ENCODE assay signal across 9 cellular contexts in the genomic region with DNA sequence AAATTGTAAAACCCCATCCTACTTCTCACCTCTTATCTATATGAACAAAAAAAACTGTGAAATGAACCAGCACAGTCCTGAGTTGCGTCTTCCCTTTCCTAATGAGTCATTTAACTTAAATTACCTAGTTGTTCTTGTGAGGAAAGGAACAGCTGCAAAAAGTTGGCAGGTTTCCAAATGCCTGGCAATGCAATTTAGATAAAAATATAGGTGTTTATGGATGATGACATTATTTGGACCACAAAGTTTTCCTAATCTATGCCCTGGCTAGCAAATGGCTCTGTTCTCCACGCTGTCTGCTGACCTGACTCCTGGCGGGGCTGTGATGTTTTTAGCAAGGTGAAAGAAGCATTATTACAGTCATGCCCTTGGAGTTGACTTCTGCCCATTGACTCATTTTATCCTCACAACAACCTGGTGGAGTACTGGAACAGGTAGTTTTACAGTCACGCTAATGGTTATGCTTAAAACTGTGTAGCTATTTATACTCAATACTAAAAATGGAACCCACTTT. TPM values are rescaled to one million over a fixed set of nuclear protein-coding genes. Genes with fewer than 3 reads are reported as not detected.
DNase-seq lines count a peak whose midpoint lies in the region; ATAC-seq and TF ChIP-seq lines count a peak whose summit lies in the region.
"Had no signal": no experiment of that assay in that cellular context is flagged by ENCODE, and none has a peak within 500 bp of the region (broad histone marks: within the 10 kb centered on the region; RNA-seq: fewer than 3 reads in every experiment).

No MANE protein-coding gene starts in this region.

- TF ChIP-seq CTCF in cardiac fibroblast (IDR thresholded peaks at IDR 0.05; ENCODE audit: low read depth, low read length) = no peak

- H3K4me3 ChIP-seq in cardiac fibroblast (replicated peaks in 1 of 2; ENCODE audit: low read depth in 2 of 2, low read length in 2 of 2) = no peak overlapping the region
- H3K4me3 ChIP-seq: SJSA1 had no signal

- peak; percentile 70 for ATAC-seq in GM21526 (IDR thresholded peaks at IDR 0.05; ENCODE audit: low FRiP score, unreplicated experiment)

- DNase-seq in NCI-H2107 (lab: John Stamatoyannopoulos, UW) = peak; percentile 1
- DNase-seq in NCI-H2107 treated with DMSO at 0.1 percent for 48 hours (lab: John Stamatoyannopoulos, UW; ENCODE audit: unreplicated experiment) = no peak
- peak; percentile 30 for DNase-seq in HT-29 (ENCODE audit: low spot score)
- peak; percentile 51 to 65 for DNase-seq in cardiac fibroblast (ENCODE audit: low read depth in 2 of 2)
- DNase-seq in NCI-H128 (lab: John Stamatoyannopoulos, UW; ENCODE audit: unreplicated experiment) = no peak
- no peak for DNase-seq in CD1c-positive myeloid dendritic cell (ENCODE audit: extremely low spot score)
- no peak for DNase-seq in inferior parietal cortex (ENCODE audit: extremely low spot score)

RNA-seq across cellular contexts. Expression of a gene that starts 29.8 kb away (rescaled TPM):
- total RNA-seq in HT-29 (2014; rRNA removed; shearing (Covaris generic)) = 29.9 and 32.1 TPM in 2 replicates

Comparison
In these comparisons a context has a peak if more than half of its experiments do, and no peak if none do; other contexts are left out.
1. DNase-seq: peak in NCI-H2107 (single experiment), HT-29 (single experiment) and cardiac fibroblast (2 of 2); none in NCI-H2107 treated with DMSO at 0.1 percent for 48 hours (single experiment), NCI-H128 (single experiment), CD1c-positive myeloid dendritic cell (single experiment) and inferior parietal cortex (single experiment).